14 cellular contexts compared by ENCODE assay signal in genomic region chr7:2283074-2283473, GRCh38.
"Had no signal": no experiment of that assay in that cellular context is flagged by ENCODE, and none has a peak within 500 bp of the region (broad histone marks: within the 10 kb centered on the region; RNA-seq: fewer than 3 reads in every experiment).

No MANE protein-coding gene starts in this region.

- H3K27me3 Mint-ChIP-seq: activated CD8-positive, alpha-beta memory T cell treated with anti-CD3 and anti-CD28 coated beads, Interleukin-2, amount 10 ng/mL, durations not matched to agents 7 days and 5 days; activated naive CD8-positive, alpha-beta T cell; activated T-cell treated with anti-CD3 and anti-CD28 coated beads, Interleukin-2, amount 50 U/mL, for 24 hours had no signal

- H3K4me3 Mint-ChIP-seq: activated CD8-positive, alpha-beta memory T cell treated with anti-CD3 and anti-CD28 coated beads, Interleukin-2, amount 10 ng/mL, durations not matched to agents 7 days and 5 days; activated naive CD8-positive, alpha-beta T cell; activated T-cell treated with anti-CD3 and anti-CD28 coated beads, Interleukin-2, amount 50 U/mL, for 24 hours; T-helper 1 cell treated with Interleukin-12 subunit alpha and Interleukin-12 subunit beta and Interleukin-4 antibody, amounts not matched to agents 30 μg/mL and 1 μg/mL, for 36 hours had no signal

- H3K9me3 Mint-ChIP-seq: activated T-cell treated with anti-CD3 and anti-CD28 coated beads, Interleukin-2, amount 50 U/mL, for 24 hours; T-helper 1 cell treated with Interleukin-12 subunit alpha and Interleukin-12 subunit beta and Interleukin-4 antibody, amounts not matched to agents 30 μg/mL and 1 μg/mL, for 36 hours had no signal

- H3K4me3 ChIP-seq: esophagus squamous epithelium, right atrium auricular region, tibial artery had no signal

- H3K27ac ChIP-seq: esophagus squamous epithelium, neutrophil, right atrium auricular region, tibial artery had no signal

- H3K9me3 ChIP-seq: esophagus squamous epithelium, neutrophil, right atrium auricular region, tibial artery had no signal

- H3K4me1 ChIP-seq: tibial artery had no signal

- DNase-seq: activated CD4-positive, CD25-positive, alpha-beta regulatory T cell; activated CD8-positive, alpha-beta memory T cell treated with anti-CD3 and anti-CD28 coated beads, Interleukin-2, amount 10 ng/mL, durations not matched to agents 7 days and 5 days; activated effector memory CD4-positive, alpha-beta T cell treated with Interleukin-2 at 50 U/mL for 16 hours; activated T-cell treated with anti-CD3 and anti-CD28 coated beads, Interleukin-2, amount 50 U/mL, for 24 hours; esophagus squamous epithelium; foreskin fibroblast; head of caudate nucleus; islet precursor cell; mesendoderm; tibial artery had no signal

- H3K36me3 ChIP-seq: esophagus squamous epithelium, neutrophil, right atrium auricular region, tibial artery had no signal

- H3K36me3 Mint-ChIP-seq: activated CD8-positive, alpha-beta memory T cell treated with anti-CD3 and anti-CD28 coated beads, Interleukin-2, amount 10 ng/mL, durations not matched to agents 7 days and 5 days; activated naive CD8-positive, alpha-beta T cell had no signal

- H3K27me3 ChIP-seq: esophagus squamous epithelium, neutrophil, right atrium auricular region, tibial artery had no signal

- H3K4me1 Mint-ChIP-seq: activated CD8-positive, alpha-beta memory T cell treated with anti-CD3 and anti-CD28 coated beads, Interleukin-2, amount 10 ng/mL, durations not matched to agents 7 days and 5 days had no signal

- ATAC-seq: activated CD8-positive, alpha-beta memory T cell treated with anti-CD3 and anti-CD28 coated beads, Interleukin-2, amount 10 ng/mL, durations not matched to agents 7 days and 5 days had no signal

- H3K27ac Mint-ChIP-seq: activated CD8-positive, alpha-beta memory T cell treated with anti-CD3 and anti-CD28 coated beads, Interleukin-2, amount 10 ng/mL, durations not matched to agents 7 days and 5 days; activated naive CD8-positive, alpha-beta T cell; activated T-cell treated with anti-CD3 and anti-CD28 coated beads, Interleukin-2, amount 50 U/mL, for 24 hours; T-helper 1 cell treated with Interleukin-12 subunit alpha and Interleukin-12 subunit beta and Interleukin-4 antibody, amounts not matched to agents 30 μg/mL and 1 μg/mL, for 36 hours had no signal
